ENCODE assay signal across 8 cellular contexts in the genomic region with DNA sequence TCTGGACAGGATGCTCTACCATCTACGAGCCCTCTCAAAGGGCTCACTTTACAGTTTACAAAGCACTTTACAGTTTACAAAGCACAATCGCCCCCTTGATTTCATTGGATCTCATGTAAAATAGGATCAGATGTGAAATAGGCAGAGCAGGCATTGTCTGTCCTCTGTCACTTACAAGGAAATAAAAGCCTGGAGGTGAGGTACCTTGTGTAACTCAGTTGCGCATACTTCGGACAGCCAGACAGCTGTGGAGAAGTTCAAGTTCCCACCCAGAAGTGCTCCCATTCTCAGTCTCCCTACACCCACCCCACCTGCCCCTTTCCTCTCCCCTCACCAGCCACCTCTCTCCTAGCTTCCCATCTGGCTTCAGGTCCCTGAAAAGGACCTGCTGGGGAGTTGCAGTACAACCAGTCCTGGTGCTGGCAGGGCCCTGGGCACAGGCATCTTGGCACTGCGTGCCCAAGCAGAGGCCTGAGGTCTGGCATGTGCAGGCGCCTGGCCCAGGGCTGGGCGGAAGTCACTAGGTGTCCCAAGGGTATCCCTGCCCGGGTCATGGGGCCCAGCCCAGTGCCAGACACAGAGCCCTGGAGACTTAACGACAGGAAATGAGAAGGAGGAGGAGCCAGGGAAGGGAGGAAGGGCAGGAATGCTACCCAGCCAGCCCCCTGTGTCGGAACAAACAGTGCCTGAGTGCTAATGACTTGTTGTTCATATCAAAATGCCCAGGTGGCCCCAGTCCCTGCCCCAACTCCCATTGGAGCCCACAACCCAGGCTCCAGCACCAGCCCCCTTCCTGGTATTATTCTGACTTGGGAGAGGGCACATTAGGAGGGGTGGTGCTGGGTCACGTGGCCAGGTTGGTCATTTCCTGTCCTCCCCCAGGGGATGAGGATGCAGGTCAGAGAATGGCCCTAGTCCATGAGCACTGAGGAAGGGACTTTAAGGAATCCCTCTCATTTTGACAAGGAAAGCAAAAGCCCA. TPM values are rescaled to one million over a fixed set of nuclear protein-coding genes. Genes with fewer than 3 reads are reported as not detected.
DNase-seq lines count a peak whose midpoint lies in the region; ATAC-seq lines count a peak whose summit lies in the region.

No MANE protein-coding gene starts in this region.

- H3K27ac ChIP-seq in iPS-20b (ENCODE audit: low read length) = no peak overlapping the region

- DNase-seq in H4 (ENCODE audit: low spot score) (peak; percentile 75), DMS79 treated with DMSO at 0.1 percent for 48 hours (lab: John Stamatoyannopoulos, UW) (no peak), GM03348 (ENCODE audit: low spot score) (no peak)
- no peak for DNase-seq in activated T-helper 1 cell treated with anti-CD3 and anti-CD28 coated beads, Interleukin-12 subunit alpha, Interleukin-12 subunit beta, Interleukin-2, Interleukin-4 antibody, amounts not matched to agents 30 ng/mL and 10 ng/mL and 1 ng/mL, durations not matched to agents 14 hours and 24 hours and 36 hours (ENCODE audit: low spot score)

- H3K9ac ChIP-seq in iPS-20b (ENCODE audit: low read depth, low read length) = peak overlapping the region; percentile 32; the same call in 1 of the 2 replicates

- no peaks in the 10 kb centered on the region for H3K36me3 Mint-ChIP-seq in activated T-helper 1 cell treated with anti-CD3 and anti-CD28 coated beads, Interleukin-12 subunit alpha, Interleukin-12 subunit beta, Interleukin-2, Interleukin-4 antibody, amounts not matched to agents 30 ng/mL and 10 ng/mL and 1 ng/mL, durations not matched to agents 14 hours and 24 hours and 36 hours (ENCODE audit: low read depth)
- H3K36me3 Mint-ChIP-seq in stimulated activated memory B cell treated with anti-CD40 and anti-IgM and Interleukin-4, amounts not matched to agents 10 μg/mL and 1 μg/mL and 100 μg/mL, for 72 hours = peaks cover 6% of the 10 kb centered on the region

- peaks cover 28% of the 10 kb centered on the region for H3K4me1 ChIP-seq in iPS-20b (ENCODE audit: insufficient read depth, low read length)

- no peaks in the 10 kb centered on the region for H3K9me3 ChIP-seq in iPS-20b (ENCODE audit: insufficient read depth, low read depth, low read length)

- intact Hi-C loops in activated T-helper 1 cell treated with anti-CD3 and anti-CD28 coated beads, Interleukin-12 subunit alpha, Interleukin-12 subunit beta, Interleukin-2, Interleukin-4 antibody, amounts not matched to agents 30 ng/mL and 10 ng/mL and 1 ng/mL, durations not matched to agents 14 hours and 24 hours and 36 hours (cut with micrococcal nuclease) = loop anchor here (1.0 to 10.0 kb wide), 2 partner anchors 11 to 719 kb away; no protein-coding TSS in a partner anchor

- H3K36me3 ChIP-seq in iPS-20b (ENCODE audit: insufficient read depth, low read depth, low read length) = no peaks in the 10 kb centered on the region

- no peaks in the 10 kb centered on the region for H3K27me3 Mint-ChIP-seq in activated T-helper 1 cell treated with anti-CD3 and anti-CD28 coated beads, Interleukin-12 subunit alpha, Interleukin-12 subunit beta, Interleukin-2, Interleukin-4 antibody, amounts not matched to agents 30 ng/mL and 10 ng/mL and 1 ng/mL, durations not matched to agents 14 hours and 24 hours and 36 hours (ENCODE audit: insufficient read depth)
- H3K27me3 Mint-ChIP-seq in stimulated activated memory B cell treated with anti-CD40 and anti-IgM and Interleukin-4, amounts not matched to agents 10 μg/mL and 1 μg/mL and 100 μg/mL, for 72 hours = no peaks in the 10 kb centered on the region

- peak overlapping the region; percentile 55 for H3K27ac Mint-ChIP-seq in activated T-helper 1 cell treated with anti-CD3 and anti-CD28 coated beads, Interleukin-12 subunit alpha, Interleukin-12 subunit beta, Interleukin-2, Interleukin-4 antibody, amounts not matched to agents 30 ng/mL and 10 ng/mL and 1 ng/mL, durations not matched to agents 14 hours and 24 hours and 36 hours
- H3K27ac Mint-ChIP-seq in stimulated activated memory B cell treated with anti-CD40 and anti-IgM and Interleukin-4, amounts not matched to agents 10 μg/mL and 1 μg/mL and 100 μg/mL, for 72 hours = peak overlapping the region; percentile 87

- peak; percentile 14 for ATAC-seq in stimulated activated memory B cell treated with anti-CD40 and anti-IgM and Interleukin-4, amounts not matched to agents 10 μg/mL and 1 μg/mL and 100 μg/mL, for 72 hours
- no peak for ATAC-seq in GM19455 (IDR thresholded peaks at IDR 0.05; ENCODE audit: unreplicated experiment)
- ATAC-seq in HG02938 (IDR thresholded peaks at IDR 0.05; ENCODE audit: unreplicated experiment) = no peak

- no peaks in the 10 kb centered on the region for H3K9me3 Mint-ChIP-seq in activated T-helper 1 cell treated with anti-CD3 and anti-CD28 coated beads, Interleukin-12 subunit alpha, Interleukin-12 subunit beta, Interleukin-2, Interleukin-4 antibody, amounts not matched to agents 30 ng/mL and 10 ng/mL and 1 ng/mL, durations not matched to agents 14 hours and 24 hours and 36 hours
- no peaks in the 10 kb centered on the region for H3K9me3 Mint-ChIP-seq in stimulated activated memory B cell treated with anti-CD40 and anti-IgM and Interleukin-4, amounts not matched to agents 10 μg/mL and 1 μg/mL and 100 μg/mL, for 72 hours

- no peak overlapping the region for H3K4me3 Mint-ChIP-seq in activated T-helper 1 cell treated with anti-CD3 and anti-CD28 coated beads, Interleukin-12 subunit alpha, Interleukin-12 subunit beta, Interleukin-2, Interleukin-4 antibody, amounts not matched to agents 30 ng/mL and 10 ng/mL and 1 ng/mL, durations not matched to agents 14 hours and 24 hours and 36 hours
- H3K4me3 Mint-ChIP-seq in stimulated activated memory B cell treated with anti-CD40 and anti-IgM and Interleukin-4, amounts not matched to agents 10 μg/mL and 1 μg/mL and 100 μg/mL, for 72 hours = peak overlapping the region; percentile 32

- no peak overlapping the region for H3K4me3 ChIP-seq in iPS-20b (ENCODE audit: low read length)

- 0 out of 2 replicates have a peak, but pooled peaks cover 11% of the 10 kb centered on the region for H3K27me3 ChIP-seq in iPS-20b (ENCODE audit: insufficient read depth, low read length)

- peaks cover 45% of the 10 kb centered on the region for H3K4me1 Mint-ChIP-seq in activated T-helper 1 cell treated with anti-CD3 and anti-CD28 coated beads, Interleukin-12 subunit alpha, Interleukin-12 subunit beta, Interleukin-2, Interleukin-4 antibody, amounts not matched to agents 30 ng/mL and 10 ng/mL and 1 ng/mL, durations not matched to agents 14 hours and 24 hours and 36 hours (ENCODE audit: low read depth)
- H3K4me1 Mint-ChIP-seq in stimulated activated memory B cell treated with anti-CD40 and anti-IgM and Interleukin-4, amounts not matched to agents 10 μg/mL and 1 μg/mL and 100 μg/mL, for 72 hours = peaks cover 72% of the 10 kb centered on the region

RNA-seq across cellular contexts. Expression of a gene that starts 5.4 kb away (rescaled TPM):
- 2.0 and 3.0 TPM in 2 replicates for total RNA-seq in H4 (2014; rRNA removed; shearing (Covaris generic))
- 4.7 and 6.5 TPM in 2 replicates for total RNA-seq in activated T-helper 1 cell treated with anti-CD3 and anti-CD28 coated beads, Interleukin-12 subunit alpha, Interleukin-12 subunit beta, Interleukin-2, Interleukin-4 antibody, amounts not matched to agents 30 ng/mL and 10 ng/mL and 1 ng/mL, durations not matched to agents 14 hours and 24 hours and 36 hours

RNA-seq across cellular contexts. Expression of a gene that starts 19.7 kb away (rescaled TPM):
- total RNA-seq in H4 (2014; rRNA removed; shearing (Covaris generic)) = 11.9 and 14.0 TPM in 2 replicates
- 12.7 TPM in 2 replicates for total RNA-seq in activated T-helper 1 cell treated with anti-CD3 and anti-CD28 coated beads, Interleukin-12 subunit alpha, Interleukin-12 subunit beta, Interleukin-2, Interleukin-4 antibody, amounts not matched to agents 30 ng/mL and 10 ng/mL and 1 ng/mL, durations not matched to agents 14 hours and 24 hours and 36 hours

RNA-seq across cellular contexts. Expression of a gene that starts 28.0 kb away (rescaled TPM):
- total RNA-seq in H4 (2014; rRNA removed; shearing (Covaris generic)) = not detected in 2 replicates
- total RNA-seq in activated T-helper 1 cell treated with anti-CD3 and anti-CD28 coated beads, Interleukin-12 subunit alpha, Interleukin-12 subunit beta, Interleukin-2, Interleukin-4 antibody, amounts not matched to agents 30 ng/mL and 10 ng/mL and 1 ng/mL, durations not matched to agents 14 hours and 24 hours and 36 hours = not detected in 2 replicates

RNA-seq across cellular contexts. Expression of a gene that starts 47.5 kb away (rescaled TPM):
- total RNA-seq in H4 (2014; rRNA removed; shearing (Covaris generic)) = 29.9 and 41.6 TPM in 2 replicates
- total RNA-seq in activated T-helper 1 cell treated with anti-CD3 and anti-CD28 coated beads, Interleukin-12 subunit alpha, Interleukin-12 subunit beta, Interleukin-2, Interleukin-4 antibody, amounts not matched to agents 30 ng/mL and 10 ng/mL and 1 ng/mL, durations not matched to agents 14 hours and 24 hours and 36 hours = 61.2 and 64.9 TPM in 2 replicates
